Comparison of ENCODE assay signal across 8 cellular contexts in genomic region chr16:4271176-4272113, GRCh38. TPM values are rescaled to one million over a fixed set of nuclear protein-coding genes. Genes with fewer than 3 reads are reported as not detected.
DNase-seq lines count a peak whose midpoint lies in the region; ATAC-seq and TF ChIP-seq lines count a peak whose summit lies in the region.

No MANE protein-coding gene starts in this region.

- DNase-seq in CD4-positive, alpha-beta memory T cell, result peak; percentile 84 to 94 (median 85)
- DNase-seq in HT-29 (ENCODE audit: low spot score), result peak; percentile 88
- DNase-seq in NOMO-1 treated with DMSO at 0.1 percent for 48 hours (lab: John Stamatoyannopoulos, UW; ENCODE audit: unreplicated experiment), result peak; percentile 93
- DNase-seq in activated CD8-positive, alpha-beta memory T cell treated with anti-CD3 and anti-CD28 coated beads, Interleukin-2, amount 50 U/mL, for 1 hour (ENCODE audit: extremely low read depth), result peak; percentile 60
- peak; percentile 97 for DNase-seq in endodermal cell
- DNase-seq in midbrain (lab: John Stamatoyannopoulos, UW), result peak; percentile 89
- peak; percentile 78 to 81 for DNase-seq in stimulated activated CD8-positive, alpha-beta memory T cell treated with anti-CD3 and anti-CD28 coated beads, Interleukin-15, amount 100 ng/mL, for 4 hours (ENCODE audit: low read depth in 2 of 2)

- H3K9ac ChIP-seq in endodermal cell (ENCODE audit: extremely low read depth, low read length, poor library complexity, severe bottlenecking), result peak overlapping the region; percentile 79

- H3K36me3 Mint-ChIP-seq in CD4-positive, alpha-beta memory T cell, result peaks cover 0 to 5% of the 10 kb centered on the region in 2 donors
- peaks cover 13% of the 10 kb centered on the region for H3K36me3 Mint-ChIP-seq in endodermal cell (ENCODE audit: low read depth)

- POLR2A ChIA-PET in CD4-positive, alpha-beta memory T cell (lab: Charles Lee; ENCODE audit: partially characterized antibody), result interaction anchor here (0.6 to 4.3 kb wide), 20 partner anchors 9 to 554 kb away, joined by 3 to 109 read pairs (median 4); partner anchors contain the start of genes ADCY9, CORO7, CREBBP and MGRN1

- peak; percentile 74 for ATAC-seq in GM19463 (IDR thresholded peaks at IDR 0.05; ENCODE audit: unreplicated experiment)

- intact Hi-C loops in CD4-positive, alpha-beta memory T cell (cut with micrococcal nuclease), result loop anchor here (1.0 to 2.0 kb wide), 3 partner anchors 17 to 143 kb away; partner anchors contain the start of gene PAM16

- CTCF ChIA-PET in CD4-positive, alpha-beta memory T cell (lab: Charles Lee; ENCODE audit: partially characterized antibody), result interaction anchor here (0.6 to 8.2 kb wide), 7 partner anchors 15 to 333 kb away, joined by 3 to 84 read pairs (median 4); no protein-coding TSS in a partner anchor

- H3K4me3 Mint-ChIP-seq in CD4-positive, alpha-beta memory T cell, result peak overlapping the region; percentile 86 to 93 (median 91)
- H3K4me3 Mint-ChIP-seq in endodermal cell, result peak overlapping the region; percentile 82

- no peaks in the 10 kb centered on the region for H3K27me3 Mint-ChIP-seq in CD4-positive, alpha-beta memory T cell
- H3K27me3 Mint-ChIP-seq in endodermal cell (ENCODE audit: insufficient read depth), result no peaks in the 10 kb centered on the region

- peaks cover 10% of the 10 kb centered on the region for H3K4me1 ChIP-seq in CD4-positive, alpha-beta memory T cell (ENCODE audit: insufficient read depth, low read length)
- H3K4me1 ChIP-seq in endodermal cell (ENCODE audit: control insufficient read depth, insufficient read depth, low read length), result no peaks in the 10 kb centered on the region

- H3K4me1 Mint-ChIP-seq in CD4-positive, alpha-beta memory T cell, result peaks cover 6 to 27% (median 14%) of the 10 kb centered on the region in 4 donors
- peaks cover 2% of the 10 kb centered on the region for H3K4me1 Mint-ChIP-seq in endodermal cell

- H3K36me3 ChIP-seq in CD4-positive, alpha-beta memory T cell (ENCODE audit: insufficient read depth, low read length), result peaks cover 4% of the 10 kb centered on the region
- H3K36me3 ChIP-seq in endodermal cell (ENCODE audit: control insufficient read depth, insufficient read depth, low read length), result no peaks in the 10 kb centered on the region

- H3K9me3 Mint-ChIP-seq in CD4-positive, alpha-beta memory T cell, result peaks cover 0 to 4% (median 0%) of the 10 kb centered on the region in 8 donors
- no peaks in the 10 kb centered on the region for H3K9me3 Mint-ChIP-seq in endodermal cell

- WGBS in endodermal cell (ENCODE audit: insufficient coverage in 1 of 2, insufficient read length in 1 of 2), 2 experiments, result 2 to 4% methylated on average over 15 to 72 of the region's 72 CpGs

- H3K27me3 ChIP-seq in CD4-positive, alpha-beta memory T cell (ENCODE audit: insufficient read depth, low read length), result no peaks in the 10 kb centered on the region
- no peaks in the 10 kb centered on the region for H3K27me3 ChIP-seq in endodermal cell (ENCODE audit: control insufficient read depth, insufficient read depth, low read length, poor library complexity, severe bottlenecking)

- H3K9me3 ChIP-seq in CD4-positive, alpha-beta memory T cell (ENCODE audit: control insufficient read depth in 1 of 2, low read length in 2 of 2), result no peaks in the 10 kb centered on the region
- H3K9me3 ChIP-seq in endodermal cell (ENCODE audit: control insufficient read depth, low read length), result no peaks in the 10 kb centered on the region

- peak overlapping the region; percentile 71 for H3K27ac ChIP-seq in CD4-positive, alpha-beta memory T cell (ENCODE audit: low read depth, low read length)
- peak overlapping the region; percentile 94 for H3K27ac ChIP-seq in endodermal cell (ENCODE audit: low read depth, low read length)

- peak overlapping the region; percentile 48 to 91 for H3K4me3 ChIP-seq in CD4-positive, alpha-beta memory T cell (ENCODE audit: low read length in 2 of 2)
- H3K4me3 ChIP-seq in endodermal cell (ENCODE audit: low read length), result peak overlapping the region; percentile 83

- peak overlapping the region; percentile 72 to 98 (median 91) for H3K27ac Mint-ChIP-seq in CD4-positive, alpha-beta memory T cell
- peak overlapping the region; percentile 93 for H3K27ac Mint-ChIP-seq in endodermal cell

- TF ChIP-seq CTCF in endodermal cell (conservative IDR thresholded peaks at IDR 0.05), result peak; percentile 65

RNA-seq across cellular contexts. Expression of gene TFAP4, which starts 1.4 kb away (rescaled TPM):
- total RNA-seq in CD4-positive, alpha-beta memory T cell, result 10 to 100 TPM; 25.2 to 27.3 TPM
- polyA plus RNA-seq in CD4-positive, alpha-beta memory T cell, result under 1 TPM; 0.59 to 1.00 TPM
- 40.7 and 51.7 TPM in 2 replicates for total RNA-seq in HT-29 (2014; rRNA removed; shearing (Covaris generic))
- 10 to 100 TPM; 28.2 to 30.1 TPM for total RNA-seq in endodermal cell
- 23.3 TPM for polyA plus RNA-seq in endodermal cell (2013, experiment 1 of 2)
- polyA plus RNA-seq in endodermal cell (2013, experiment 2 of 2), result 19.3 TPM

RNA-seq across cellular contexts. Expression of gene SRL, which starts 29.6 kb away (rescaled TPM):
- not detected for total RNA-seq in CD4-positive, alpha-beta memory T cell
- polyA plus RNA-seq in CD4-positive, alpha-beta memory T cell, result not detected
- 0.03 TPM in 1 of 2 replicates, not detected in the other for total RNA-seq in HT-29 (2014; rRNA removed; shearing (Covaris generic))
- not detected for total RNA-seq in endodermal cell
- 3.6 TPM for polyA plus RNA-seq in endodermal cell (2013, experiment 1 of 2)
- polyA plus RNA-seq in endodermal cell (2013, experiment 2 of 2), result 2.6 TPM

RNA-seq across cellular contexts. Expression of gene GLIS2, which starts 44.4 kb away (rescaled TPM):
- total RNA-seq in CD4-positive, alpha-beta memory T cell, result under 1 TPM in 1 of 2 experiments, not detected in 1; 0.08 TPM
- not detected for polyA plus RNA-seq in CD4-positive, alpha-beta memory T cell
- 6.7 and 7.4 TPM in 2 replicates for total RNA-seq in HT-29 (2014; rRNA removed; shearing (Covaris generic))
- 10 to 100 TPM in 1 of 2 donors, 1 to 10 TPM in 1; 9.1 to 13.2 TPM for total RNA-seq in endodermal cell
- polyA plus RNA-seq in endodermal cell (2013, experiment 1 of 2), result 16.6 TPM
- polyA plus RNA-seq in endodermal cell (2013, experiment 2 of 2), result 15.6 TPM

Comparison
In these comparisons a context has a peak if more than half of its experiments do, and no peak if none do; other contexts are left out.
1. Peak in every context shown above with its lines: DNase-seq, ATAC-seq, H3K4me3 ChIP-seq and H3K27ac ChIP-seq.